Comparison of ENCODE assay signal across 36 cellular contexts in the genomic region with DNA sequence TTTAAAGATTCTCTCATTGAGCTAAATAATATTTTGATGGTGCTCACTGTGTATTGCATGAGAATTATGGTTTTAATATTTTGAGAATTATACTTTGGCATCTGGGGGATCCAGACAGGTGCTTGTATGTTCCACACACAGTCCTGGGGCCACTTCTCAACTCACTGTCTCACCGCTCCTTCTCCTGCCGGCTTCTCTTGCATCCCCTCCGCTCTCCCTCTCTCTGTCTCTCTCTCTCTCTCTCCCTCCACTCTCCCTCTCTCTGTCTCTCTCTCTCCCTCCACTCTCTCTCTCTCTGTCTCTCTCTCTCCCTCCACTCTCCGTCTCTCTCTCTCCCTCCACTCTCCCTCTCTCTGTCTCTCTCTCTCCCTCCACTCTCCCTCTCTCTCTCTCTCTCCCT.
"Had no signal": no experiment of that assay in that cellular context is flagged by ENCODE, and none has a peak within 500 bp of the region (broad histone marks: within the 10 kb centered on the region; RNA-seq: fewer than 3 reads in every experiment).

No MANE protein-coding gene starts in this region.

- H3K9me3 Mint-ChIP-seq: activated B cell treated with CpG ODN at 0.5 μM for 24 hours; activated CD4-positive, alpha-beta memory T cell treated with anti-CD3 and anti-CD28 coated beads for 36 hours; activated CD4-positive, alpha-beta T cell treated with anti-CD3 and anti-CD28 coated beads, Interleukin-2, amount 10 ng/mL, durations not matched to agents 24 days and 14 days; activated CD8-positive, alpha-beta T cell treated with anti-CD3 and anti-CD28 coated beads for 36 hours; activated naive CD4-positive, alpha-beta T cell treated with anti-CD3 and anti-CD28 coated beads for 36 hours; activated naive CD4-positive, alpha-beta T cell treated with anti-CD3 and anti-CD28 coated beads, Interleukin-2, amount 50 U/mL, for 72 hours; activated naive CD8-positive, alpha-beta T cell treated with anti-CD3 and anti-CD28 coated beads for 36 hours; activated T-cell treated with anti-CD3 and anti-CD28 coated beads, Interleukin-2, amount 50 U/mL, for 4 hours; activated T-cell treated with anti-CD3 and anti-CD28 coated beads, Interleukin-2, amount 50 U/mL, for 72 hours; activated T-helper 1 cell treated with anti-CD3 and anti-CD28 coated beads, Interleukin-12 subunit alpha, Interleukin-12 subunit beta, Interleukin-2, Interleukin-4 antibody, amounts not matched to agents 30 ng/mL and 10 ng/mL and 1 ng/mL, durations not matched to agents 14 hours and 24 hours and 36 hours; activated T-helper 2 cell treated with anti-CD3 and anti-CD28 coated beads, Interferon-gamma antibody, Interleukin-2, Interleukin-4, amounts not matched to agents 10 μg/mL and 5 μg/mL and 100 μg/mL, durations not matched to agents 14 hours and 24 hours and 36 hours; T-cell; T-helper 2 cell treated with Interferon-gamma antibody and Interleukin-4, amounts not matched to agents 5 μg/mL and 100 μg/mL, for 36 hours had no signal

- DNase-seq: activated B cell treated with CpG ODN at 0.5 μM for 24 hours; activated CD4-positive, alpha-beta memory T cell treated with anti-CD3 and anti-CD28 coated beads for 36 hours; activated CD4-positive, alpha-beta T cell treated with anti-CD3 and anti-CD28 coated beads for 4 hours; activated CD4-positive, alpha-beta T cell treated with anti-CD3 and anti-CD28 coated beads, Interleukin-2, amount 10 ng/mL, durations not matched to agents 24 days and 14 days; activated CD4-positive, alpha-beta T cell treated with anti-CD3 and anti-CD28 coated beads, Interleukin-2, amount 50 U/mL, for 1 hour; activated CD4-positive, alpha-beta T cell treated with anti-CD3 and anti-CD28 coated beads, Interleukin-2, amount 50 U/mL, for 4 hours; activated CD4-positive, CD25-positive, alpha-beta regulatory T cell treated with anti-CD3 and anti-CD28 coated beads, Interleukin-2, amount 50 U/mL, for 72 hours; activated CD8-positive, alpha-beta memory T cell treated with anti-CD3 and anti-CD28 coated beads, Interleukin-2, amount 50 U/mL, for 4 hours; activated CD8-positive, alpha-beta T cell treated with anti-CD3 and anti-CD28 coated beads for 36 hours; activated effector memory CD4-positive, alpha-beta T cell treated with anti-CD3 and anti-CD28 coated beads, Interleukin-2, amount 50 U/mL, for 16 hours; activated gamma-delta T cell treated with Interleukin-2 at 50 U/mL for 16 hours; activated naive CD4-positive, alpha-beta T cell; activated naive CD4-positive, alpha-beta T cell treated with anti-CD3 and anti-CD28 coated beads for 36 hours; activated naive CD4-positive, alpha-beta T cell treated with anti-CD3 and anti-CD28 coated beads, Interleukin-2, amount 50 U/mL, for 16 hours; activated naive CD8-positive, alpha-beta T cell treated with anti-CD3 and anti-CD28 coated beads for 36 hours; activated T-cell treated with anti-CD3 and anti-CD28 coated beads for 4 hours; activated T-cell treated with anti-CD3 and anti-CD28 coated beads, Interleukin-2, amount 50 U/mL, for 1 hour; activated T-cell treated with anti-CD3 and anti-CD28 coated beads, Interleukin-2, amount 50 U/mL, for 4 hours; activated T-cell treated with anti-CD3 and anti-CD28 coated beads, Interleukin-2, amount 50 U/mL, for 72 hours; adrenal gland; amniotic stem cell; aorta; body of pancreas; brain microvascular endothelial cell; central memory CD4-positive, alpha-beta T cell; T-cell; T-helper 2 cell; T-helper 9 cell had no signal

- H3K27me3 ChIP-seq: adrenal gland, body of pancreas, breast epithelium had no signal

- H3K36me3 ChIP-seq: adrenal gland, brain microvascular endothelial cell, breast epithelium had no signal

- H3K4me3 ChIP-seq: adrenal gland, body of pancreas, breast epithelium had no signal

- H3K4me1 ChIP-seq: adrenal gland, body of pancreas, breast epithelium had no signal

- H3K36me3 Mint-ChIP-seq: activated CD4-positive, alpha-beta memory T cell treated with anti-CD3 and anti-CD28 coated beads for 36 hours; activated naive CD4-positive, alpha-beta T cell treated with anti-CD3 and anti-CD28 coated beads, Interleukin-2, amount 50 U/mL, for 72 hours; activated naive CD8-positive, alpha-beta T cell treated with anti-CD3 and anti-CD28 coated beads for 36 hours; T-cell had no signal

- ATAC-seq: activated CD8-positive, alpha-beta T cell treated with anti-CD3 and anti-CD28 coated beads for 36 hours; activated naive CD4-positive, alpha-beta T cell treated with anti-CD3 and anti-CD28 coated beads, Interleukin-2, amount 50 U/mL, for 72 hours; activated T-cell treated with anti-CD3 and anti-CD28 coated beads, Interleukin-2, amount 50 U/mL, for 4 hours; activated T-cell treated with anti-CD3 and anti-CD28 coated beads, Interleukin-2, amount 50 U/mL, for 72 hours; body of pancreas; T-cell had no signal

- H3K4me1 Mint-ChIP-seq: activated B cell treated with CpG ODN at 0.5 μM for 24 hours; activated CD4-positive, alpha-beta T cell treated with anti-CD3 and anti-CD28 coated beads, Interleukin-2, amount 10 ng/mL, durations not matched to agents 24 days and 14 days; activated naive CD8-positive, alpha-beta T cell treated with anti-CD3 and anti-CD28 coated beads for 36 hours; T-cell had no signal

- H3K4me3 Mint-ChIP-seq: activated B cell treated with CpG ODN at 0.5 μM for 24 hours; activated CD4-positive, alpha-beta memory T cell treated with anti-CD3 and anti-CD28 coated beads for 36 hours; activated CD4-positive, alpha-beta T cell treated with anti-CD3 and anti-CD28 coated beads, Interleukin-2, amount 10 ng/mL, durations not matched to agents 24 days and 14 days; activated CD8-positive, alpha-beta T cell treated with anti-CD3 and anti-CD28 coated beads for 36 hours; activated naive CD4-positive, alpha-beta T cell treated with anti-CD3 and anti-CD28 coated beads for 36 hours; activated naive CD8-positive, alpha-beta T cell treated with anti-CD3 and anti-CD28 coated beads for 36 hours; activated T-cell treated with anti-CD3 and anti-CD28 coated beads, Interleukin-2, amount 50 U/mL, for 4 hours; activated T-cell treated with anti-CD3 and anti-CD28 coated beads, Interleukin-2, amount 50 U/mL, for 72 hours; activated T-helper 1 cell treated with anti-CD3 and anti-CD28 coated beads, Interleukin-12 subunit alpha, Interleukin-12 subunit beta, Interleukin-2, Interleukin-4 antibody, amounts not matched to agents 30 ng/mL and 10 ng/mL and 1 ng/mL, durations not matched to agents 14 hours and 24 hours and 36 hours; T-cell; T-helper 2 cell treated with Interferon-gamma antibody and Interleukin-4, amounts not matched to agents 5 μg/mL and 100 μg/mL, for 36 hours had no signal

- H3K27ac ChIP-seq: adrenal gland, body of pancreas, brain microvascular endothelial cell, breast epithelium, VCaP had no signal

- H3K9me3 ChIP-seq: adrenal gland, body of pancreas, breast epithelium had no signal

- FAIRE-seq: astrocyte, TTC549 had no signal

- H3K27ac Mint-ChIP-seq: activated B cell treated with CpG ODN at 0.5 μM for 24 hours; activated CD4-positive, alpha-beta memory T cell treated with anti-CD3 and anti-CD28 coated beads for 36 hours; activated CD4-positive, alpha-beta T cell treated with anti-CD3 and anti-CD28 coated beads, Interleukin-2, amount 10 ng/mL, durations not matched to agents 24 days and 14 days; activated CD8-positive, alpha-beta T cell treated with anti-CD3 and anti-CD28 coated beads for 36 hours; activated naive CD4-positive, alpha-beta T cell treated with anti-CD3 and anti-CD28 coated beads for 36 hours; activated naive CD8-positive, alpha-beta T cell treated with anti-CD3 and anti-CD28 coated beads for 36 hours; activated T-cell treated with anti-CD3 and anti-CD28 coated beads, Interleukin-2, amount 50 U/mL, for 72 hours; activated T-helper 1 cell treated with anti-CD3 and anti-CD28 coated beads, Interleukin-12 subunit alpha, Interleukin-12 subunit beta, Interleukin-2, Interleukin-4 antibody, amounts not matched to agents 30 ng/mL and 10 ng/mL and 1 ng/mL, durations not matched to agents 14 hours and 24 hours and 36 hours; activated T-helper 2 cell treated with anti-CD3 and anti-CD28 coated beads, Interferon-gamma antibody, Interleukin-2, Interleukin-4, amounts not matched to agents 10 μg/mL and 5 μg/mL and 100 μg/mL, durations not matched to agents 14 hours and 24 hours and 36 hours; T-cell; T-helper 2 cell treated with Interferon-gamma antibody and Interleukin-4, amounts not matched to agents 5 μg/mL and 100 μg/mL, for 36 hours had no signal
